In genomic region chr15:77595231-77595630, GRCh38 we compare ENCODE assay signal across 22 cellular contexts. TPM values are rescaled to one million over a fixed set of nuclear protein-coding genes. Genes with fewer than 3 reads are reported as not detected.
DNase-seq lines count a peak whose midpoint lies in the region; ATAC-seq, FAIRE-seq and TF ChIP-seq lines count a peak whose summit lies in the region.
"Had no signal": no experiment of that assay in that cellular context is flagged by ENCODE, and none has a peak within 500 bp of the region (broad histone marks: within the 10 kb centered on the region; RNA-seq: fewer than 3 reads in every experiment).

No MANE protein-coding gene starts in this region.

- intact Hi-C loops in activated CD4-positive, alpha-beta T cell treated with anti-CD3 and anti-CD28 coated beads for 36 hours (cut with DNase I, micrococcal nuclease): no loop called here

- no peak overlapping the region for H3K4me3 Mint-ChIP-seq in activated CD4-positive, alpha-beta T cell treated with anti-CD3 and anti-CD28 coated beads for 36 hours
- H3K4me3 Mint-ChIP-seq: CD14-positive monocyte; CD4-positive, alpha-beta T cell; CD8-positive, alpha-beta memory T cell; HFFc6 had no signal

- H2BK120ac ChIP-seq in H1 (replicated peaks; ENCODE audit: low read depth, low read length) (no peak overlapping the region), mesendoderm (ENCODE audit: low read depth, low read length) (no peak overlapping the region), trophoblast cell (ENCODE audit: insufficient read depth, low read length, poor library complexity) (no peak overlapping the region)

- no peak for DNase-seq in H1 (ENCODE audit: low read depth in 1 of 2, low spot score in 2 of 2)
- no peak for DNase-seq in mesendoderm
- no peak for DNase-seq in trophoblast cell
- DNase-seq in activated CD4-positive, alpha-beta T cell treated with anti-CD3 and anti-CD28 coated beads for 36 hours: no peak
- no peak for DNase-seq in NCI-H526 treated with DMSO at 0.1 percent for 48 hours (lab: John Stamatoyannopoulos, UW)
- DNase-seq in erythroblast (lab: John Stamatoyannopoulos, UW): no peak
- DNase-seq: CD4-positive, alpha-beta T cell; CD8-positive, alpha-beta memory T cell; DMS 273 treated with DMSO at 0.1 percent for 48 hours; DMS79; EL; GDM1; GM23248; HFFc6 had no signal

- H3K4me3 ChIP-seq in BLaER1 treated with 17β-estradiol and CSF1 and Interleukin-3, amounts not matched to agents 10 nM and 100 nM: no peak overlapping the region
- H3K4me3 ChIP-seq in H1 (ENCODE audit: extremely low read depth in 1 of 4, insufficient read depth in 2 of 4, low read depth in 3 of 4, low read length in 4 of 4) (no peak overlapping the region), mesendoderm (ENCODE audit: low read length) (no peak overlapping the region), trophoblast cell (ENCODE audit: low read depth, low read length) (no peak overlapping the region)
- H3K4me3 ChIP-seq: GM12878, GM23248, HAP-1 had no signal

- H2AK5ac ChIP-seq in H1 (ENCODE audit: low read depth, low read length): no peak overlapping the region
- peak overlapping the region; percentile 41 for H2AK5ac ChIP-seq in mesendoderm (ENCODE audit: low read length)
- H2AK5ac ChIP-seq in trophoblast cell (ENCODE audit: low read length): no peak overlapping the region

- no peak overlapping the region for H3K23ac ChIP-seq in H1 (ENCODE audit: insufficient read length)
- H3K23ac ChIP-seq in mesendoderm (ENCODE audit: low read length): no peak overlapping the region
- no peak overlapping the region for H3K23ac ChIP-seq in trophoblast cell (ENCODE audit: low read length)

- H3K79me2 ChIP-seq in H1 (ENCODE audit: control insufficient read depth in 1 of 2, insufficient read depth in 2 of 2, low read length in 2 of 2): no peaks in the 10 kb centered on the region
- H3K79me2 ChIP-seq in mesendoderm (ENCODE audit: control insufficient read depth, insufficient read depth, low read length): no peaks in the 10 kb centered on the region
- no peaks in the 10 kb centered on the region for H3K79me2 ChIP-seq in trophoblast cell (ENCODE audit: control insufficient read depth, insufficient read depth, low read length, poor library complexity)

- no peak for TF ChIP-seq CTCF in H1 (IDR thresholded peaks at IDR 0.05; ENCODE audit: control extremely low read depth in 1 of 3, insufficient read depth in 1 of 3, low read depth in 1 of 3, low read length in 3 of 3)

- H2BK5ac ChIP-seq in H1 (ENCODE audit: low read depth, low read length) (0 out of 2 replicates have a peak overlapping the region, but pooled peaks have one; percentile 30), mesendoderm (ENCODE audit: low read length) (no peak overlapping the region), trophoblast cell (ENCODE audit: low read depth, low read length, poor library complexity) (no peak overlapping the region)

- TF ChIP-seq RAD21 in H1 (IDR thresholded peaks at IDR 0.05 in 1 of 2, conservative IDR thresholded peaks at IDR 0.05 in 1 of 2; ENCODE audit: low read depth in 2 of 2, low read length in 2 of 2): no peak

- FAIRE-seq in H1 (lab: Jason Lieb, UNC): no peak
- FAIRE-seq: D721Med, GM12878, GM19239, H54 had no signal

- H3K27ac Mint-ChIP-seq in activated CD4-positive, alpha-beta T cell treated with anti-CD3 and anti-CD28 coated beads for 36 hours: no peak overlapping the region
- H3K27ac Mint-ChIP-seq: CD14-positive monocyte; CD4-positive, alpha-beta T cell; CD8-positive, alpha-beta memory T cell; HFFc6 had no signal

- H4K20me1 ChIP-seq in BLaER1 treated with 17β-estradiol and CSF1 and Interleukin-3, amounts not matched to agents 10 nM and 100 nM: no peaks in the 10 kb centered on the region
- no peaks in the 10 kb centered on the region for H4K20me1 ChIP-seq in H1 (replicated peaks in 1 of 2; ENCODE audit: control insufficient read depth in 1 of 2, insufficient read depth in 2 of 2, low read length in 2 of 2)

- no peak overlapping the region for H3K14ac ChIP-seq in H1 (ENCODE audit: insufficient read length)
- no peak overlapping the region for H3K14ac ChIP-seq in trophoblast cell (ENCODE audit: low read length)

- no peaks in the 10 kb centered on the region for H3K27me3 ChIP-seq in BLaER1 treated with 17β-estradiol and CSF1 and Interleukin-3, amounts not matched to agents 10 nM and 100 nM
- H3K27me3 ChIP-seq in H1 (replicated peaks in 1 of 4; ENCODE audit: control insufficient read depth in 3 of 4, extremely low read depth in 1 of 4, insufficient read depth in 3 of 4, low read length in 3 of 4) (no peaks in the 10 kb centered on the region), mesendoderm (ENCODE audit: insufficient read depth, low read length, poor library complexity) (no peaks in the 10 kb centered on the region), trophoblast cell (ENCODE audit: insufficient read depth, low read length) (no peaks in the 10 kb centered on the region)

- no peak overlapping the region for H4K12ac ChIP-seq in trophoblast cell (ENCODE audit: low read depth, low read length)

- H3K18ac ChIP-seq in H1 (ENCODE audit: extremely low read depth, low read length): no peak overlapping the region
- H3K18ac ChIP-seq in mesendoderm (ENCODE audit: low read length): no peak overlapping the region
- H3K18ac ChIP-seq in trophoblast cell (ENCODE audit: low read length): no peak overlapping the region

- CTCF ChIA-PET in H1 (lab: Charles Lee; ENCODE audit: partially characterized antibody): interaction anchor here (1.1 to 17.9 kb wide), 2 partner anchors 12 to 32 kb away, joined by 4 to 161 read pairs; no protein-coding TSS in a partner anchor
- CTCF ChIA-PET in activated CD4-positive, alpha-beta T cell treated with anti-CD3 and anti-CD28 coated beads for 36 hours (lab: Charles Lee): no interaction called here

- H3K23me2 ChIP-seq in H1 (ENCODE audit: low read depth, low read length): no peaks in the 10 kb centered on the region

- H3K56ac ChIP-seq in H1 (replicated peaks; ENCODE audit: insufficient read length, low read depth, low read length) (no peak overlapping the region), mesendoderm (ENCODE audit: low read length) (no peak overlapping the region)

- H3K9ac ChIP-seq in BLaER1 treated with 17β-estradiol and CSF1 and Interleukin-3, amounts not matched to agents 10 nM and 100 nM: no peak overlapping the region
- H3K9ac ChIP-seq in H1 (replicated peaks in 1 of 4; ENCODE audit: extremely low read depth in 1 of 4, low read depth in 3 of 4, low read length in 3 of 4) (no peak overlapping the region), mesendoderm (ENCODE audit: low read length) (no peak overlapping the region), trophoblast cell (ENCODE audit: low read length) (no peak overlapping the region)
- H3K9ac ChIP-seq: GM23248 had no signal

- no peaks in the 10 kb centered on the region for H3K36me3 Mint-ChIP-seq in activated CD4-positive, alpha-beta T cell treated with anti-CD3 and anti-CD28 coated beads for 36 hours (ENCODE audit: low read depth)
- H3K36me3 Mint-ChIP-seq: CD14-positive monocyte; CD8-positive, alpha-beta memory T cell had no signal

- H4K5ac ChIP-seq in H1 (ENCODE audit: insufficient read length, low read depth, low read length) (no peak overlapping the region), mesendoderm (ENCODE audit: low read length) (no peak overlapping the region)

- no peak for TF ChIP-seq EP300 in H1 (IDR thresholded peaks at IDR 0.05; ENCODE audit: borderline replicate concordance in 1 of 2, low read depth in 2 of 2, low read length in 2 of 2)

- no peak for ATAC-seq in activated CD4-positive, alpha-beta T cell treated with anti-CD3 and anti-CD28 coated beads for 36 hours
- ATAC-seq: GM12878 had no signal

- H3K4me1 Mint-ChIP-seq in activated CD4-positive, alpha-beta T cell treated with anti-CD3 and anti-CD28 coated beads for 36 hours: no peaks in the 10 kb centered on the region
- H3K4me1 Mint-ChIP-seq: CD14-positive monocyte; CD8-positive, alpha-beta memory T cell had no signal

- H4K8ac ChIP-seq in H1 (ENCODE audit: extremely low read depth, insufficient read depth, low read length): no peak overlapping the region
- no peak overlapping the region for H4K8ac ChIP-seq in mesendoderm (ENCODE audit: low read depth, low read length)
- H4K8ac ChIP-seq in trophoblast cell (ENCODE audit: low read depth, low read length): no peak overlapping the region

- no peaks in the 10 kb centered on the region for H3K27me3 Mint-ChIP-seq in activated CD4-positive, alpha-beta T cell treated with anti-CD3 and anti-CD28 coated beads for 36 hours
- H3K27me3 Mint-ChIP-seq: CD4-positive, alpha-beta T cell had no signal

- POLR2A ChIA-PET in H1 (lab: Charles Lee; ENCODE audit: partially characterized antibody): interaction anchor here (1.2 to 1.5 kb wide), 2 partner anchors 10 to 15 kb away, joined by 3 to 4 read pairs; no protein-coding TSS in a partner anchor
- POLR2A ChIA-PET in activated CD4-positive, alpha-beta T cell treated with anti-CD3 and anti-CD28 coated beads for 36 hours (lab: Charles Lee): no interaction called here

- H3K4ac ChIP-seq in H1 (replicated peaks; ENCODE audit: insufficient read length, low read depth, low read length) (no peak overlapping the region), mesendoderm (ENCODE audit: low read depth, low read length) (no peak overlapping the region), trophoblast cell (ENCODE audit: low read depth, low read length) (no peak overlapping the region)

- H4K91ac ChIP-seq in H1 (replicated peaks; ENCODE audit: insufficient read length, low read length): peak overlapping the region; percentile 83
- peak overlapping the region; percentile 28 for H4K91ac ChIP-seq in trophoblast cell (ENCODE audit: low read depth, low read length)

- 90% methylated on average over 5 of the region's 5 CpGs; no CpG with 5 or more reads in 1 of the 2 experiments for WGBS in H1 (ENCODE audit: extremely low coverage in 1 of 2, insufficient coverage in 1 of 2, insufficient read length in 1 of 2, insufficient replicate concordance in 2 of 2, low coverage in 1 of 2, low lambda C conversion rate in 2 of 2, missing lambda C conversion rate in 1 of 2), 2 experiments
- no CpG with 5 or more reads among the region's 5 CpGs for WGBS in mesendoderm (ENCODE audit: extremely low coverage, insufficient coverage, low lambda C conversion rate)
- no CpG with 5 or more reads among the region's 5 CpGs for WGBS in trophoblast cell (ENCODE audit: extremely low coverage, insufficient coverage, insufficient read length)

- peak overlapping the region; percentile 43; the same call in 1 of the 2 replicates for H2BK12ac ChIP-seq in H1 (ENCODE audit: low read depth, low read length)
- no peak overlapping the region for H2BK12ac ChIP-seq in trophoblast cell (ENCODE audit: low read length)

- no peaks in the 10 kb centered on the region for H3K36me3 ChIP-seq in BLaER1 treated with 17β-estradiol and CSF1 and Interleukin-3, amounts not matched to agents 10 nM and 100 nM
- no peaks in the 10 kb centered on the region for H3K36me3 ChIP-seq in H1 (ENCODE audit: control insufficient read depth in 2 of 4, insufficient read depth in 4 of 4, low read length in 3 of 4)
- H3K36me3 ChIP-seq in mesendoderm (ENCODE audit: control insufficient read depth, insufficient read depth, low read length): no peaks in the 10 kb centered on the region
- H3K36me3 ChIP-seq in trophoblast cell (ENCODE audit: control insufficient read depth in 1 of 2, insufficient read depth in 2 of 2, low read length in 2 of 2): no peaks in the 10 kb centered on the region
- H3K36me3 ChIP-seq: HAP-1 had no signal

- no peaks in the 10 kb centered on the region for H3K9me3 ChIP-seq in BLaER1 treated with 17β-estradiol and CSF1 and Interleukin-3, amounts not matched to agents 10 nM and 100 nM (replicated peaks in 1 of 11)
- no peaks in the 10 kb centered on the region for H3K9me3 ChIP-seq in H1 (ENCODE audit: insufficient read depth in 2 of 2, low read depth in 1 of 2, low read length in 1 of 2)
- H3K9me3 ChIP-seq in trophoblast cell (ENCODE audit: insufficient read depth, low read depth, low read length): no peaks in the 10 kb centered on the region
- H3K9me3 ChIP-seq: HAP-1 had no signal

- TF ChIP-seq POLR2A in H1 (IDR thresholded peaks at IDR 0.05; ENCODE audit: control extremely low read depth in 1 of 2, low read depth in 2 of 2, low read length in 2 of 2) (no peak), erythroblast (IDR thresholded peaks at IDR 0.05; ENCODE audit: low read length) (no peak)

- H3K79me1 ChIP-seq in H1 (ENCODE audit: low read depth, low read length): no peaks in the 10 kb centered on the region
- H3K79me1 ChIP-seq in mesendoderm (ENCODE audit: low read length): no peaks in the 10 kb centered on the region
- peaks cover 7% of the 10 kb centered on the region for H3K79me1 ChIP-seq in trophoblast cell (ENCODE audit: low read length)

- H3K9me3 Mint-ChIP-seq in activated CD4-positive, alpha-beta T cell treated with anti-CD3 and anti-CD28 coated beads for 36 hours (ENCODE audit: low read depth): no peaks in the 10 kb centered on the region
- H3K9me3 Mint-ChIP-seq: CD4-positive, alpha-beta T cell; CD8-positive, alpha-beta memory T cell; HFFc6 had no signal

- no peak overlapping the region for H3K27ac ChIP-seq in BLaER1 treated with 17β-estradiol and CSF1 and Interleukin-3, amounts not matched to agents 10 nM and 100 nM
- no peak overlapping the region for H3K27ac ChIP-seq in H1 (ENCODE audit: low read depth, low read length)
- no peak overlapping the region for H3K27ac ChIP-seq in mesendoderm (ENCODE audit: low read depth, low read length)
- H3K27ac ChIP-seq in trophoblast cell (ENCODE audit: low read depth, low read length): no peak overlapping the region
- H3K27ac ChIP-seq: GM23248 had no signal

- H2BK15ac ChIP-seq in H1 (ENCODE audit: low read length) (peak overlapping the region; percentile 81; the same call in 1 of the 2 replicates), mesendoderm (replicated peaks; ENCODE audit: low read depth) (no peak overlapping the region)

- H3K4me2 ChIP-seq in BLaER1 treated with 17β-estradiol and CSF1 and Interleukin-3, amounts not matched to agents 10 nM and 100 nM: peak overlapping the region in 9 of 11 experiments; percentile 10 to 56 (median 38); a peak in 10 of 22 replicates
- H3K4me2 ChIP-seq in H1 (ENCODE audit: insufficient read depth in 1 of 2, low read depth in 2 of 2, low read length in 2 of 2) (no peak overlapping the region), mesendoderm (ENCODE audit: low read length) (no peak overlapping the region), trophoblast cell (ENCODE audit: low read length) (no peak overlapping the region)

- peaks cover 20 to 53% (median 33%) of the 10 kb centered on the region in 10 experiments for H3K4me1 ChIP-seq in BLaER1 treated with 17β-estradiol and CSF1 and Interleukin-3, amounts not matched to agents 10 nM and 100 nM
- H3K4me1 ChIP-seq in H1 (replicated peaks in 1 of 4; ENCODE audit: control insufficient read depth in 3 of 4, insufficient read depth in 4 of 4, low read length in 3 of 4): peaks cover 0 to 9% (median 0%) of the 10 kb centered on the region in 4 experiments; a peak in 1 of 7 replicates
- H3K4me1 ChIP-seq in mesendoderm (ENCODE audit: control insufficient read depth, low read depth, low read length): peaks cover 4% of the 10 kb centered on the region
- H3K4me1 ChIP-seq in trophoblast cell (ENCODE audit: control insufficient read depth in 1 of 2, insufficient read depth in 2 of 2, low read length in 2 of 2): peaks cover 9 to 10% of the 10 kb centered on the region in 2 experiments

- no peak overlapping the region for H2BK20ac ChIP-seq in H1 (ENCODE audit: low read length)

- H2AFZ ChIP-seq in H1 (ENCODE audit: low read length) (no peak overlapping the region), trophoblast cell (ENCODE audit: insufficient read depth, low read length, poor library complexity) (no peak overlapping the region)
- H2AFZ ChIP-seq: GM23248 had no signal

RNA-seq across cellular contexts. Expression of gene LINGO1, which starts 37.5 kb away (rescaled TPM):
- total RNA-seq in H1 (2021; fragmentation: NEBNext Ultra II Directional; extraction: Animal tissue kit (Norgen Biotek cat#: 25700)): 56.4 and 57.1 TPM in 2 replicates
- 114 and 166 TPM in 2 replicates for polyA plus RNA-seq in H1 (2011; rRNA removed)
- 51.3 TPM for polyA plus RNA-seq in H1 (2011; cell fraction: cytosol; rRNA removed)
- 94.7 TPM for polyA plus RNA-seq in H1 (2011; cell fraction: nucleus; rRNA removed)
- polyA plus RNA-seq in H1 (2012, experiment 1 of 2): 31.6 to 91.8 TPM (median 75.5 TPM) in 4 replicates
- polyA plus RNA-seq in H1 (2012, experiment 2 of 2): 55.3 TPM
- 73.3 TPM for polyA plus RNA-seq in H1 (2013, experiment 1 of 2)
- polyA plus RNA-seq in H1 (2013, experiment 2 of 2): 75.1 TPM
- polyA minus RNA-seq in H1 (2011; rRNA and poly(A)+ RNA removed): 33.5 and 61.7 TPM in 2 replicates
- polyA minus RNA-seq in H1 (2011; cell fraction: cytosol; rRNA and poly(A)+ RNA removed): 36.0 TPM
- 39.2 TPM for polyA minus RNA-seq in H1 (2011; cell fraction: nucleus; rRNA and poly(A)+ RNA removed)
- polyA plus RNA-seq in mesendoderm (2013, experiment 1 of 2): 5.0 TPM
- polyA plus RNA-seq in mesendoderm (2013, experiment 2 of 2): 4.7 TPM
- polyA plus RNA-seq in trophoblast cell (2013): 9.3 and 10.8 TPM in 2 replicates
- total RNA-seq in activated CD4-positive, alpha-beta T cell treated with anti-CD3 and anti-CD28 coated beads for 36 hours: not detected
- total RNA-seq: CD4-positive, alpha-beta T cell; CD8-positive, alpha-beta memory T cell; GM12878; GM23248 had no signal
- polyA plus RNA-seq: BJ; CD14-positive monocyte; CD8-positive, alpha-beta memory T cell; GM23248 had no signal

Comparison
In these comparisons a context has a peak if more than half of its experiments do, and no peak if none do; other contexts are left out.
1. H3K4me2 ChIP-seq: peak in BLaER1 treated with 17β-estradiol and CSF1 and Interleukin-3, amounts not matched to agents 10 nM and 100 nM (9 of 11); none in H1 (0 of 2), mesendoderm (single experiment) and trophoblast cell (single experiment).
2. RNA of gene LINGO1, which starts 37.5 kb away (total RNA-seq): 56.4 to 57.1 TPM in H1; not detected in activated CD4-positive, alpha-beta T cell treated with anti-CD3 and anti-CD28 coated beads for 36 hours; every median in the first group is over 10 times any median in the second.